14 cellular contexts compared by ENCODE assay signal in the genomic region with DNA sequence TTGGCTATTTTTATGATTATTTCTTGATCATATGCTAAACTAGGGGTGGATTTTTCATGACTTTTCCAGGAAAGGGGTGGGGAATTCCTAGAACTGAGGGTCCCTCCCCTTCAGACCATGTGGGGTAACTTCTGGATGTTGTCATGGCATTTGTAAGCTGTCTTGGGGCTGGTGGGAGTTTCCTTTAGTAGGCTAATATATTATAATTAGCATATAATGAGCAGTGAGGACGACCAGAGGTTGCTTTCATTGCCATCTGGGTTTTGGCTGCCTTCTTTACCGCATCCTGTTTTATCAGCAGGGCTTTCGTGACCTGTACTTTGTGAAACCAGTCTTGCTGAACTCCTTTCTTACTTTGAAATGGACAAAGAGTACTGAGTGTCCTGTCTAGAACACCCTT.
A peak's percentile ranks its signal among the peaks of the same experiment; 100 is the strongest.
DNase-seq lines count a peak whose midpoint lies in the region; ATAC-seq, FAIRE-seq and TF ChIP-seq lines count a peak whose summit lies in the region.
"Had no signal": no experiment of that assay in that cellular context is flagged by ENCODE, and none has a peak within 500 bp of the region (broad histone marks: within the 10 kb centered on the region; RNA-seq: fewer than 3 reads in every experiment).

No MANE protein-coding gene starts in this region.

- peak; percentile 17 for DNase-seq in GM10266 (ENCODE audit: extremely low spot score)
- peak; percentile 8 for DNase-seq in GM19239 (ENCODE audit: insufficient read length, low spot score)
- DNase-seq in SHP77 treated with DMSO at 0.1 percent for 48 hours (lab: John Stamatoyannopoulos, UW): no peak
- DNase-seq in stimulated activated CD4-positive, alpha-beta T cell treated with anti-CD3 and anti-CD28 coated beads, Interleukin-1b, Interleukin-23, amount 100 ng/mL, for 48 hours: no peak
- no peak for DNase-seq in retina
- no peak for DNase-seq in substantia nigra (lab: John Stamatoyannopoulos, UW)
- DNase-seq: activated CD4-positive, alpha-beta T cell treated with anti-CD3 and anti-CD28 coated beads, Interleukin-2, amount 10 ng/mL, durations not matched to agents 24 days and 14 days; activated naive CD4-positive, alpha-beta T cell treated with Interleukin-2 at 50 U/mL for 16 hours; NCI-H1105 treated with DMSO at 0.1 percent for 48 hours; T-cell; transverse colon had no signal

- no peak for TF ChIP-seq CTCF in GM10266 (IDR thresholded peaks at IDR 0.05; ENCODE audit: control insufficient read depth, insufficient read depth, low read depth, missing control alignments)

- no peak overlapping the region for H3K27ac ChIP-seq in substantia nigra (ENCODE audit: low read depth, low read length, poor library complexity, severe bottlenecking)
- H3K27ac ChIP-seq: transverse colon had no signal

- FAIRE-seq in GM19239 (lab: Jason Lieb, UNC): peak; percentile 18
- FAIRE-seq: colon had no signal

- ATAC-seq in HG02678 (IDR thresholded peaks at IDR 0.05; ENCODE audit: unreplicated experiment) (peak; percentile 54), HG03469 (IDR thresholded peaks at IDR 0.05; ENCODE audit: unreplicated experiment) (peak; percentile 89)
- ATAC-seq: T-cell had no signal

Comparison
In these comparisons a context has a peak if more than half of its experiments do, and no peak if none do; other contexts are left out.
1. DNase-seq: peak in GM10266 (single experiment) and GM19239 (single experiment); none in SHP77 treated with DMSO at 0.1 percent for 48 hours (single experiment), stimulated activated CD4-positive, alpha-beta T cell treated with anti-CD3 and anti-CD28 coated beads, Interleukin-1b, Interleukin-23, amount 100 ng/mL, for 48 hours (single experiment), retina (single experiment) and substantia nigra (0 of 49).